1 cellular context compared by ENCODE assay signal in genomic region chr17:40548982-40549680, GRCh38.
TF ChIP-seq lines count a peak whose summit lies in the region.

No MANE protein-coding gene starts in this region.

TF ChIP-seq in HepG2, 621 proteins besides CTCF, POLR2A, EP300 and RAD21 (continued from another document and continues in another):
- no peak for TF ChIP-seq PBX3 (CRISPR knock-in tag; IDR thresholded peaks at IDR 0.05; ENCODE audit: borderline replicate concordance)
- TF ChIP-seq, protein P1, sequence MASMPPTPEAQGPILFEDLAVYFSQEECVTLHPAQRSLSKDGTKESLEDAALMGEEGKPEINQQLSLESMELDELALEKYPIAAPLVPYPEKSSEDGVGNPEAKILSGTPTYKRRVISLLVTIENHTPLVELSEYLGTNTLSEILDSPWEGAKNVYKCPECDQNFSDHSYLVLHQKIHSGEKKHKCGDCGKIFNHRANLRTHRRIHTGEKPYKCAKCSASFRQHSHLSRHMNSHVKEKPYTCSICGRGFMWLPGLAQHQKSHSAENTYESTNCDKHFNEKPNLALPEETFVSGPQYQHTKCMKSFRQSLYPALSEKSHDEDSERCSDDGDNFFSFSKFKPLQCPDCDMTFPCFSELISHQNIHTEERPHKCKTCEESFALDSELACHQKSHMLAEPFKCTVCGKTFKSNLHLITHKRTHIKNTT (CRISPR knock-in tag; IDR thresholded peaks at IDR 0.05): no peak
- TF ChIP-seq ARID3A (IDR thresholded peaks at IDR 0.05; ENCODE audit: low read depth, low read length): peak; percentile 93
- peak; percentile 98 for TF ChIP-seq RCOR2 (CRISPR knock-in tag; IDR thresholded peaks at IDR 0.05)
- TF ChIP-seq, protein P2, sequence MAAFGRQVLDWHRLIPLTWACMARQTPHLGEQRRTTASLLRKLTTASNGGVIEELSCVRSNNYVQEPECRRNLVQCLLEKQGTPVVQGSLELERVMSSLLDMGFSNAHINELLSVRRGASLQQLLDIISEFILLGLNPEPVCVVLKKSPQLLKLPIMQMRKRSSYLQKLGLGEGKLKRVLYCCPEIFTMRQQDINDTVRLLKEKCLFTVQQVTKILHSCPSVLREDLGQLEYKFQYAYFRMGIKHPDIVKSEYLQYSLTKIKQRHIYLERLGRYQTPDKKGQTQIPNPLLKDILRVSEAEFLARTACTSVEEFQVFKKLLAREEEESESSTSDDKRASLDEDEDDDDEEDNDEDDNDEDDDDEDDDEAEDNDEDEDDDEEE (CRISPR knock-in tag; IDR thresholded peaks at IDR 0.05): peak; percentile 63; the same call in 1 of the 2 replicates
- peak; percentile 86; the same call in 1 of the 2 replicates for TF ChIP-seq ZNF589 (CRISPR knock-in tag; conservative IDR thresholded peaks at IDR 0.05)
- no peak for TF ChIP-seq GZF1 (CRISPR knock-in tag; IDR thresholded peaks at IDR 0.05)
- TF ChIP-seq SOX13 (IDR thresholded peaks at IDR 0.05): peak; percentile 81
- TF ChIP-seq SOX13 (CRISPR knock-in tag; conservative IDR thresholded peaks at IDR 0.05 in 1 of 2, IDR thresholded peaks at IDR 0.05 in 1 of 2): peak in 1 of 2 experiments; percentile 94; a peak in 2 of 4 replicates
- TF ChIP-seq, protein P3, sequence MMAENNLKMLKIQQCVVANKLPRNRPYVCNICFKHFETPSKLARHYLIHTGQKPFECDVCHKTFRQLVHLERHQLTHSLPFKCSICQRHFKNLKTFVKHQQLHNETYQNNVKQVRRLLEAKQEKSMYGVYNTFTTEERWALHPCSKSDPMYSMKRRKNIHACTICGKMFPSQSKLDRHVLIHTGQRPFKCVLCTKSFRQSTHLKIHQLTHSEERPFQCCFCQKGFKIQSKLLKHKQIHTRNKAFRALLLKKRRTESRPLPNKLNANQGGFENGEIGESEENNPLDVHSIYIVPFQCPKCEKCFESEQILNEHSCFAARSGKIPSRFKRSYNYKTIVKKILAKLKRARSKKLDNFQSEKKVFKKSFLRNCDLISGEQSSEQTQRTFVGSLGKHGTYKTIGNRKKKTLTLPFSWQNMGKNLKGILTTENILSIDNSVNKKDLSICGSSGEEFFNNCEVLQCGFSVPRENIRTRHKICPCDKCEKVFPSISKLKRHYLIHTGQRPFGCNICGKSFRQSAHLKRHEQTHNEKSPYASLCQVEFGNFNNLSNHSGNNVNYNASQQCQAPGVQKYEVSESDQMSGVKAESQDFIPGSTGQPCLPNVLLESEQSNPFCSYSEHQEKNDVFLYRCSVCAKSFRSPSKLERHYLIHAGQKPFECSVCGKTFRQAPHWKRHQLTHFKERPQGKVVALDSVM (CRISPR knock-in tag; IDR thresholded peaks at IDR 0.05): peak; percentile 50; the same call in 1 of the 2 replicates
- no peak for TF ChIP-seq TRIM22 (IDR thresholded peaks at IDR 0.05)
- peak; percentile 82 for TF ChIP-seq ZFX (CRISPR knock-in tag; IDR thresholded peaks at IDR 0.05; ENCODE audit: low read depth)
- TF ChIP-seq ZNF740 (CRISPR knock-in tag; IDR thresholded peaks at IDR 0.05): no peak
- TF ChIP-seq FOXK1 (CRISPR knock-in tag; IDR thresholded peaks at IDR 0.05; ENCODE audit: borderline replicate concordance, low read depth): peak; percentile 98
- peak; percentile 92 for TF ChIP-seq SIX1 (CRISPR knock-in tag; IDR thresholded peaks at IDR 0.05; ENCODE audit: borderline replicate concordance)
- no peak; the same call in 1 of the 2 replicates for TF ChIP-seq ZNF235 (CRISPR knock-in tag; IDR thresholded peaks at IDR 0.05; ENCODE audit: borderline replicate concordance)
- no peak for TF ChIP-seq ZNF570 (CRISPR knock-in tag; IDR thresholded peaks at IDR 0.05; ENCODE audit: borderline replicate concordance)
- TF ChIP-seq NFIC (IDR thresholded peaks at IDR 0.05; ENCODE audit: low read length): peak; percentile 92
- TF ChIP-seq FOXA1 (IDR thresholded peaks at IDR 0.05): no peak
- peak; percentile 95 for TF ChIP-seq FOXA1 (CRISPR knock-in tag; IDR thresholded peaks at IDR 0.05)
- TF ChIP-seq ZFP36L2 (CRISPR knock-in tag; IDR thresholded peaks at IDR 0.05): no peak
- TF ChIP-seq ZNF558 (CRISPR knock-in tag; IDR thresholded peaks at IDR 0.05; ENCODE audit: borderline replicate concordance): no peak; the same call in 1 of the 2 replicates
- TF ChIP-seq AKNA (CRISPR knock-in tag; IDR thresholded peaks at IDR 0.05; ENCODE audit: borderline replicate concordance): no peak
- peak; percentile 91 for TF ChIP-seq DMAP1 (CRISPR knock-in tag; IDR thresholded peaks at IDR 0.05)
- TF ChIP-seq IKZF4 (CRISPR knock-in tag; IDR thresholded peaks at IDR 0.05; ENCODE audit: borderline replicate concordance, low read depth, not compliant biosample characterization): peak; percentile 65
- TF ChIP-seq SNAI1 (CRISPR knock-in tag; IDR thresholded peaks at IDR 0.05; ENCODE audit: borderline replicate concordance): no peak; the same call in 1 of the 2 replicates
- no peak for TF ChIP-seq MAFK (conservative IDR thresholded peaks at IDR 0.05 in 1 of 2, IDR thresholded peaks at IDR 0.05 in 1 of 2; ENCODE audit: low read length in 2 of 2)
- no peak for TF ChIP-seq ZNF232 (CRISPR knock-in tag; IDR thresholded peaks at IDR 0.05; ENCODE audit: borderline replicate concordance)
- TF ChIP-seq ATF7 (IDR thresholded peaks at IDR 0.05): peak; percentile 88
- TF ChIP-seq ATF7 (CRISPR knock-in tag; IDR thresholded peaks at IDR 0.05): peak; percentile 93
- TF ChIP-seq MED8 (CRISPR knock-in tag; IDR thresholded peaks at IDR 0.05; ENCODE audit: insufficient replicate concordance): no peak
- no peak; the same call in 1 of the 2 replicates for TF ChIP-seq AHR (CRISPR knock-in tag; IDR thresholded peaks at IDR 0.05)
- TF ChIP-seq SP4 (CRISPR knock-in tag; IDR thresholded peaks at IDR 0.05): peak; percentile 17; the same call in 1 of the 2 replicates
- no peak; the same call in 1 of the 2 replicates for TF ChIP-seq ZBTB38 (CRISPR knock-in tag; IDR thresholded peaks at IDR 0.05)
- TF ChIP-seq MNT (IDR thresholded peaks at IDR 0.05): 0 out of 2 replicates have a peak, but pooled peaks have one; percentile 29
- TF ChIP-seq NCOA2 (CRISPR knock-in tag; IDR thresholded peaks at IDR 0.05): peak; percentile 95
- TF ChIP-seq, protein P4, sequence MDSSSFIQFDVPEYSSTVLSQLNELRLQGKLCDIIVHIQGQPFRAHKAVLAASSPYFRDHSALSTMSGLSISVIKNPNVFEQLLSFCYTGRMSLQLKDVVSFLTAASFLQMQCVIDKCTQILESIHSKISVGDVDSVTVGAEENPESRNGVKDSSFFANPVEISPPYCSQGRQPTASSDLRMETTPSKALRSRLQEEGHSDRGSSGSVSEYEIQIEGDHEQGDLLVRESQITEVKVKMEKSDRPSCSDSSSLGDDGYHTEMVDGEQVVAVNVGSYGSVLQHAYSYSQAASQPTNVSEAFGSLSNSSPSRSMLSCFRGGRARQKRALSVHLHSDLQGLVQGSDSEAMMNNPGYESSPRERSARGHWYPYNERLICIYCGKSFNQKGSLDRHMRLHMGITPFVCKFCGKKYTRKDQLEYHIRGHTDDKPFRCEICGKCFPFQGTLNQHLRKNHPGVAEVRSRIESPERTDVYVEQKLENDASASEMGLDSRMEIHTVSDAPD (CRISPR knock-in tag; IDR thresholded peaks at IDR 0.05): peak; percentile 71; the same call in 1 of the 2 replicates
- TF ChIP-seq MYNN (CRISPR knock-in tag; IDR thresholded peaks at IDR 0.05; ENCODE audit: low read depth): no peak
- TF ChIP-seq, protein P5, sequence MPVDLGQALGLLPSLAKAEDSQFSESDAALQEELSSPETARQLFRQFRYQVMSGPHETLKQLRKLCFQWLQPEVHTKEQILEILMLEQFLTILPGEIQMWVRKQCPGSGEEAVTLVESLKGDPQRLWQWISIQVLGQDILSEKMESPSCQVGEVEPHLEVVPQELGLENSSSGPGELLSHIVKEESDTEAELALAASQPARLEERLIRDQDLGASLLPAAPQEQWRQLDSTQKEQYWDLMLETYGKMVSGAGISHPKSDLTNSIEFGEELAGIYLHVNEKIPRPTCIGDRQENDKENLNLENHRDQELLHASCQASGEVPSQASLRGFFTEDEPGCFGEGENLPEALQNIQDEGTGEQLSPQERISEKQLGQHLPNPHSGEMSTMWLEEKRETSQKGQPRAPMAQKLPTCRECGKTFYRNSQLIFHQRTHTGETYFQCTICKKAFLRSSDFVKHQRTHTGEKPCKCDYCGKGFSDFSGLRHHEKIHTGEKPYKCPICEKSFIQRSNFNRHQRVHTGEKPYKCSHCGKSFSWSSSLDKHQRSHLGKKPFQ (CRISPR knock-in tag; IDR thresholded peaks at IDR 0.05; ENCODE audit: insufficient replicate concordance): peak; percentile 93
- 0 out of 2 replicates have a peak, but pooled peaks have one; percentile 41 for TF ChIP-seq BRCA1 (CRISPR knock-in tag; IDR thresholded peaks at IDR 0.05)
